Comparison of ENCODE assay signal across 9 cellular contexts in the genomic region with DNA sequence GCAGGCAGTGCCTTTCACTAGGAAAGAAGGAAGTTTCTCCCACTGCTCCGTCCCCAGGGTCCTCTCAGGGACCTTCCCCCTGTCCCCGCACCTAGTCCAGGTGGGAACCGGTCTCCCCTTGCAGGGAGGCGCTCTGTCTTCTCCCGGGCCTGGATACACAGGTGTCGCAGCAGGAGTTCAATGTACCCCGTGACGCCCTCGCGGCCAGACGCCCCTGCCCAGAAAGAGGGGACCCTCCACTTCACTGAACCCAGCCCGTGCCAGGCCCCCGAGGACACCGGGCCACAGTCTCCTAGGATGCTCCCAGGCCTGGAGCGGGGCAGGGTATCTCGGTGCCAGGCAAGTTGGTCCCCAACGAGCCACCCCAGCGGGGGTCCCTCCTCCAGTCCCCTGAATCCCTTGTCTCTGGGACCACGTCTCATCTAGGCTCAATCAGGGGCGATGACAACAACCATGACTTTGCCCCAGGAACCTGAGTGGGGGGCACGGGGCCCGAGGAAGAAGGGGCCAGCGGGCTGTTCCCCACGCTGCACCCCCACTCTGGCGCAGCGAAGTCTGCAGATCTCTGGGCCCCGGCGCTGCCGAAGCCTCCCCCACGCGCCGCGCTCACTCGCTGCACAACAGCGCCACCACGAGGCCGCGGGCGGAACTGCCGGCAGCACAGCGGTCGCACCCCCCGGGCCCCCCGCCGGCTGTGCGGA.
DNase-seq lines count a peak whose midpoint lies in the region; ATAC-seq and TF ChIP-seq lines count a peak whose summit lies in the region.
"Had no signal": no experiment of that assay in that cellular context is flagged by ENCODE, and none has a peak within 500 bp of the region (broad histone marks: within the 10 kb centered on the region; RNA-seq: fewer than 3 reads in every experiment).

No MANE protein-coding gene starts in this region.

- H3K4me3 Mint-ChIP-seq in effector memory CD8-positive, alpha-beta T cell, result no peak overlapping the region
- H3K4me3 Mint-ChIP-seq: dendritic cell treated with granulocyte-macrophage colony-stimulating factor and Interleukin-4, amounts not matched to agents 40 ng/mL and 50 ng/mL, for 4 days had no signal

- H3K4me1 Mint-ChIP-seq in effector memory CD8-positive, alpha-beta T cell (ENCODE audit: low read depth in 2 of 2), result peaks cover 4 to 9% of the 10 kb centered on the region in 2 donors

- no peak overlapping the region for H3K27ac Mint-ChIP-seq in effector memory CD8-positive, alpha-beta T cell
- H3K27ac Mint-ChIP-seq: dendritic cell treated with granulocyte-macrophage colony-stimulating factor and Interleukin-4, amounts not matched to agents 40 ng/mL and 50 ng/mL, for 4 days had no signal

- peak; percentile 94 for TF ChIP-seq CTCF in GM10266 (IDR thresholded peaks at IDR 0.05; ENCODE audit: control insufficient read depth, insufficient read depth, low read depth, missing control alignments)

- DNase-seq in GM10266 (ENCODE audit: extremely low spot score) (peak; percentile 75), NCI-H1105 treated with DMSO at 0.1 percent for 48 hours (lab: John Stamatoyannopoulos, UW) (peak; percentile 50), mucosa of gallbladder (ENCODE audit: low spot score) (peak; percentile 54), A172 (ENCODE audit: low spot score) (no peak)
- peak; percentile 45 to 71 for DNase-seq in activated CD8-positive, alpha-beta memory T cell treated with anti-CD3 and anti-CD28 coated beads for 1 hour (ENCODE audit: extremely low read depth in 1 of 2, low read depth in 1 of 2)
- peak; percentile 69 to 78 (median 75) for DNase-seq in effector memory CD8-positive, alpha-beta T cell
- peak; percentile 61 to 66 for DNase-seq in stimulated activated CD8-positive, alpha-beta memory T cell treated with anti-CD3 and anti-CD28 coated beads, Interleukin-7, amount 100 ng/mL, for 1 hour (ENCODE audit: low read depth in 2 of 2)

- no peaks in the 10 kb centered on the region for H3K9me3 Mint-ChIP-seq in effector memory CD8-positive, alpha-beta T cell
- H3K9me3 Mint-ChIP-seq: dendritic cell treated with granulocyte-macrophage colony-stimulating factor and Interleukin-4, amounts not matched to agents 40 ng/mL and 50 ng/mL, for 4 days had no signal

- H3K36me3 Mint-ChIP-seq in effector memory CD8-positive, alpha-beta T cell (ENCODE audit: insufficient read depth), result no peaks in the 10 kb centered on the region

- peak; percentile 91 for ATAC-seq in effector memory CD8-positive, alpha-beta T cell (replicated peaks)
- ATAC-seq in GM18867 (IDR thresholded peaks at IDR 0.05; ENCODE audit: unreplicated experiment), result no peak

- peaks cover 0 to 10% of the 10 kb centered on the region in 2 donors for H3K27me3 Mint-ChIP-seq in effector memory CD8-positive, alpha-beta T cell
